ENCODE assay signal across 11 cellular contexts in genomic region chr19:58325623-58326022, GRCh38. TPM values are rescaled to one million over a fixed set of nuclear protein-coding genes. Genes with fewer than 3 reads are reported as not detected.
DNase-seq lines count a peak whose midpoint lies in the region; ATAC-seq, FAIRE-seq and TF ChIP-seq lines count a peak whose summit lies in the region.
"Had no signal": no experiment of that assay in that cellular context is flagged by ENCODE, and none has a peak within 500 bp of the region (broad histone marks: within the 10 kb centered on the region; RNA-seq: fewer than 3 reads in every experiment).

No MANE protein-coding gene starts in this region.

- CTCF ChIA-PET in K562 (lab: Yijun Ruan, JAX; ENCODE audit: low intra/inter-chr PET ratio): no interaction called here

- POLR2A ChIA-PET in K562 (lab: Yijun Ruan, JAX): interaction anchor here (0.6 to 2.2 kb wide), 4 partner anchors 17 to 1974 kb away, joined by 3 to 9 read pairs (median 6); no protein-coding TSS in a partner anchor

- H3K9me2 ChIP-seq in DOHH2 (replicated peaks; ENCODE audit: control insufficient read depth, low read length) (no peaks in the 10 kb centered on the region), Karpas-422 (replicated peaks; ENCODE audit: insufficient read depth, low read length) (no peaks in the 10 kb centered on the region)

- peaks cover 2% of the 10 kb centered on the region for H3K9me1 ChIP-seq in K562 (ENCODE audit: control insufficient read depth, insufficient read depth, low read length)

- H3K79me2 ChIP-seq in DOHH2 (ENCODE audit: control insufficient read depth, low read length): peaks cover 13% of the 10 kb centered on the region
- peaks cover 82% of the 10 kb centered on the region for H3K79me2 ChIP-seq in Karpas-422 (ENCODE audit: low read length)
- H3K79me2 ChIP-seq in K562 (ENCODE audit: control insufficient read depth, insufficient read depth, low read length): peaks cover 46% of the 10 kb centered on the region

- no peaks in the 10 kb centered on the region for H3K27me3 ChIP-seq in DOHH2 (ENCODE audit: control insufficient read depth, low read length)
- no peaks in the 10 kb centered on the region for H3K27me3 ChIP-seq in Karpas-422 (ENCODE audit: low read length)
- H3K27me3 ChIP-seq in K562 (ENCODE audit: control insufficient read depth in 2 of 2, insufficient read depth in 2 of 2, low read length in 2 of 2): no peaks in the 10 kb centered on the region
- H3K27me3 ChIP-seq in muscle layer of duodenum (ENCODE audit: low read depth, low read length): no peaks in the 10 kb centered on the region
- H3K27me3 ChIP-seq: gastroesophageal sphincter had no signal

- H3K9ac ChIP-seq in Karpas-422 (ENCODE audit: low read length) (peak overlapping the region; percentile 81), K562 (ENCODE audit: insufficient read depth in 1 of 2, low read depth in 2 of 2, low read length in 2 of 2) (peak overlapping the region; percentile 57 to 92; a peak in 3 of 4 replicates)

- in situ Hi-C loops in K562 (cut with MboI): no loop called here

- H3K36me3 ChIP-seq in DOHH2 (ENCODE audit: control insufficient read depth, low read length) (peaks cover 5% of the 10 kb centered on the region; the same call in 1 of the 2 replicates), Karpas-422 (ENCODE audit: insufficient read depth, low read length) (no peaks in the 10 kb centered on the region), K562 (ENCODE audit: control insufficient read depth, insufficient read depth, low read length) (no peaks in the 10 kb centered on the region; the same call in 2 of the 3 replicates), muscle layer of duodenum (ENCODE audit: control insufficient read depth in 1 of 2, insufficient read depth in 2 of 2, low read length in 2 of 2) (peaks cover 0 to 2% of the 10 kb centered on the region in 2 donors)

- TF ChIP-seq CTCF in DOHH2 (IDR thresholded peaks at IDR 0.05; ENCODE audit: low read depth, low read length, poor library complexity, severe bottlenecking) (no peak), K562 (IDR thresholded peaks at IDR 0.05 in 2 of 3, conservative IDR thresholded peaks at IDR 0.05 in 1 of 3; ENCODE audit: insufficient read depth in 2 of 3, low read depth in 1 of 3, low read length in 3 of 3) (no peak)

- peak overlapping the region; percentile 90 for H3K4me2 ChIP-seq in DOHH2 (ENCODE audit: low read length)
- H3K4me2 ChIP-seq in Karpas-422 (ENCODE audit: low read depth, low read length, poor library complexity, severe bottlenecking): peak overlapping the region; percentile 76
- H3K4me2 ChIP-seq in K562 (ENCODE audit: insufficient read depth, low read length): peak overlapping the region; percentile 100

- H3K4me3 ChIP-seq in DOHH2 (ENCODE audit: low read length) (peak overlapping the region; percentile 95), Karpas-422 (ENCODE audit: low read length) (peak overlapping the region; percentile 82), K562 (peak overlapping the region; percentile 98), muscle layer of duodenum (ENCODE audit: low read depth in 1 of 2, low read length in 2 of 2) (peak overlapping the region; percentile 84 to 98)

- intact Hi-C loops in K562 (cut with micrococcal nuclease): loop anchor here (1.0 to 5.0 kb wide), 6 partner anchors 20 to 194 kb away; partner anchors contain the start of genes ERVK3-1, ZBTB45, ZNF274 and ZNF446

- no peak for DNase-seq in Karpas-422
- no peak for DNase-seq in K562 (ENCODE audit: extremely low read depth in 1 of 4, low spot score in 3 of 4)
- DNase-seq in stimulated activated naive CD4-positive, alpha-beta T cell (lab: John Stamatoyannopoulos, UW): no peak
- DNase-seq in NCI-H1436 (lab: John Stamatoyannopoulos, UW): no peak
- DNase-seq in NCI-H2196 (lab: John Stamatoyannopoulos, UW; ENCODE audit: unreplicated experiment): no peak
- DNase-seq: activated naive CD4-positive, alpha-beta T cell treated with Interleukin-2 at 50 U/mL for 16 hours had no signal

- no TSS peak for BruUV-seq in K562 (replicated peaks; lab: Mats Ljungman, UMichigan)

- no peak for TF ChIP-seq RAD21 in K562 (CRISPR knock-in tag; conservative IDR thresholded peaks at IDR 0.05 in 1 of 2, IDR thresholded peaks at IDR 0.05 in 1 of 2)

- no peaks in the 10 kb centered on the region for H4K20me1 ChIP-seq in DOHH2 (ENCODE audit: control insufficient read depth, insufficient read depth, low read depth, low read length)
- H4K20me1 ChIP-seq in Karpas-422 (ENCODE audit: insufficient read depth, low read depth, low read length): no peaks in the 10 kb centered on the region
- H4K20me1 ChIP-seq in K562 (replicated peaks; ENCODE audit: control insufficient read depth, insufficient read depth, low read length): peaks cover 4% of the 10 kb centered on the region; the same call in 1 of the 2 replicates

- TF ChIP-seq EP300 in K562 (IDR thresholded peaks at IDR 0.05; ENCODE audit: low read length): no peak

- TF ChIP-seq POLR2A in K562 (conservative IDR thresholded peaks at IDR 0.05): no peak

- 44% methylated on average over 5 of the region's 5 CpGs for WGBS in K562 (ENCODE audit: insufficient coverage, low coverage, missing lambda C conversion rate)

- H3K27ac ChIP-seq in DOHH2 (ENCODE audit: low read depth, low read length) (no peak overlapping the region), Karpas-422 (ENCODE audit: low read length) (no peak overlapping the region), K562 (ENCODE audit: extremely low read depth, low read depth, low read length) (no peak overlapping the region; the same call in 2 of the 3 replicates), muscle layer of duodenum (ENCODE audit: low read length) (no peak overlapping the region)

- no peak for FAIRE-seq in K562 (lab: Jason Lieb, UNC)

- no peak overlapping the region for H2AFZ ChIP-seq in Karpas-422 (ENCODE audit: low read length)
- no peak overlapping the region for H2AFZ ChIP-seq in K562 (ENCODE audit: low read depth, low read length)

- peaks cover 17% of the 10 kb centered on the region for H3K4me1 ChIP-seq in DOHH2 (ENCODE audit: control insufficient read depth, low read length)
- H3K4me1 ChIP-seq in Karpas-422 (ENCODE audit: low read length): peaks cover 25% of the 10 kb centered on the region
- peaks cover 20 to 21% of the 10 kb centered on the region in 2 experiments; a peak in 4 of 5 replicates for H3K4me1 ChIP-seq in K562 (replicated peaks in 1 of 2; ENCODE audit: control insufficient read depth in 2 of 2, insufficient read depth in 2 of 2, low read length in 2 of 2)
- peaks cover 6 to 22% of the 10 kb centered on the region in 2 donors for H3K4me1 ChIP-seq in muscle layer of duodenum (ENCODE audit: control insufficient read depth in 1 of 2, insufficient read depth in 2 of 2, low read length in 2 of 2)

- H3F3A ChIP-seq in DOHH2 (ENCODE audit: control insufficient read depth, insufficient read depth): no peaks in the 10 kb centered on the region

- no peak for ATAC-seq in K562
- no peak for ATAC-seq in GM18870 (IDR thresholded peaks at IDR 0.05; ENCODE audit: unreplicated experiment)
- ATAC-seq: gastroesophageal sphincter; stimulated activated memory B cell treated with anti-CD40 and anti-IgM and Interleukin-4, amounts not matched to agents 10 μg/mL and 1 μg/mL and 100 μg/mL, for 72 hours had no signal

- H3K9me3 ChIP-seq in DOHH2 (ENCODE audit: control insufficient read depth, insufficient read depth, low read length) (no peaks in the 10 kb centered on the region), Karpas-422 (ENCODE audit: low read length) (no peaks in the 10 kb centered on the region), K562 (replicated peaks; ENCODE audit: control insufficient read depth, insufficient read depth, low read depth, low read length) (no peaks in the 10 kb centered on the region), muscle layer of duodenum (ENCODE audit: control insufficient read depth in 1 of 2, low read length in 2 of 2) (no peaks in the 10 kb centered on the region)
- H3K9me3 ChIP-seq: gastroesophageal sphincter had no signal

RNA-seq across cellular contexts. Expression of gene ZSCAN22, which starts 1.2 kb away (rescaled TPM):
- total RNA-seq in Karpas-422 (2014; rRNA removed; shearing (Covaris generic); ENCODE audit: low replicate concordance): 5.1 and 5.3 TPM in 2 replicates
- 8.8 and 18.4 TPM in 2 replicates for total RNA-seq in K562 (2011; cell fraction: chromatin; rRNA removed; ENCODE audit: low replicate concordance)
- 11.1 and 14.3 TPM in 2 replicates for total RNA-seq in K562 (2011; cell fraction: nucleolus; rRNA removed)
- 13.6 and 15.6 TPM in 2 replicates for total RNA-seq in K562 (2011; cell fraction: nucleoplasm; rRNA removed)
- total RNA-seq in K562 (2014; rRNA removed) (2.6 and 3.0 TPM in 2 replicates), K562 (2014; rRNA removed; fragmentation: Illumina TruSeq; extraction: Trizol) (3.0 and 3.1 TPM in 2 replicates), K562 (2015; rRNA removed; fragmentation: Illumina TruSeq; extraction: Trizol) (4.0 and 4.1 TPM in 2 replicates), K562 (2021) (5.3 and 5.4 TPM in 2 replicates)
- polyA plus RNA-seq in K562 (2011; rRNA removed) (4.8 and 5.7 TPM in 2 replicates), K562 (2014; fragmentation: Illumina TruSeq; extraction: Trizol) (3.0 and 3.2 TPM in 2 replicates), K562 (2014; fragmentation: Nextera tagmentation; extraction: Ambion mirVana) (1 to 10 TPM in 1 of 2 experiments, under 1 TPM in 1; 0.98 to 1.9 TPM), K562 (2014; rRNA removed) (2.5 and 2.7 TPM in 2 replicates)
- polyA plus RNA-seq in K562 (2011; cell fraction: cytosol; rRNA removed): 6.2 TPM in 2 replicates
- polyA plus RNA-seq in K562 (2011; cell fraction: nucleus; rRNA removed): 5.1 and 5.3 TPM in 2 replicates
- polyA plus RNA-seq in K562 (2012): 1.8 and 2.5 TPM in 2 replicates
- polyA minus RNA-seq in K562 (2011; rRNA and poly(A)+ RNA removed): 8.5 and 10.1 TPM in 2 replicates
- 3.3 and 4.2 TPM in 2 replicates for polyA minus RNA-seq in K562 (2011; cell fraction: cytosol; rRNA and poly(A)+ RNA removed)
- 4.4 and 6.1 TPM in 2 replicates for polyA minus RNA-seq in K562 (2011; cell fraction: nucleus; rRNA and poly(A)+ RNA removed)

RNA-seq across cellular contexts. Expression of gene ERVK3-1, which starts 20.4 kb away (rescaled TPM):
- total RNA-seq in Karpas-422 (2014; rRNA removed; shearing (Covaris generic); ENCODE audit: low replicate concordance): 94.2 and 129 TPM in 2 replicates
- 81.2 and 112 TPM in 2 replicates for total RNA-seq in K562 (2011; cell fraction: chromatin; rRNA removed; ENCODE audit: low replicate concordance)
- total RNA-seq in K562 (2011; cell fraction: nucleolus; rRNA removed): 58.4 and 68.7 TPM in 2 replicates
- total RNA-seq in K562 (2011; cell fraction: nucleoplasm; rRNA removed): 96.3 and 156 TPM in 2 replicates
- 114 and 130 TPM in 2 replicates for total RNA-seq in K562 (2014; rRNA removed)
- total RNA-seq in K562 (2014; rRNA removed; fragmentation: Illumina TruSeq; extraction: Trizol): 111 and 114 TPM in 2 replicates
- total RNA-seq in K562 (2015; rRNA removed; fragmentation: Illumina TruSeq; extraction: Trizol): 123 and 136 TPM in 2 replicates
- 84.5 and 90.3 TPM in 2 replicates for total RNA-seq in K562 (2021)
- polyA plus RNA-seq in K562 (2011; rRNA removed): 66.9 and 87.6 TPM in 2 replicates
- polyA plus RNA-seq in K562 (2011; cell fraction: cytosol; rRNA removed): 48.8 and 49.6 TPM in 2 replicates
- 180 and 251 TPM in 2 replicates for polyA plus RNA-seq in K562 (2011; cell fraction: nucleus; rRNA removed)
- polyA plus RNA-seq in K562 (2012): 76.9 and 94.1 TPM in 2 replicates
- 136 and 153 TPM in 2 replicates for polyA plus RNA-seq in K562 (2014; fragmentation: Illumina TruSeq; extraction: Trizol)
- polyA plus RNA-seq in K562 (2014; fragmentation: Nextera tagmentation; extraction: Ambion mirVana): 100 to 1,000 TPM; 261 to 299 TPM
- 109 and 119 TPM in 2 replicates for polyA plus RNA-seq in K562 (2014; rRNA removed)
- polyA minus RNA-seq in K562 (2011; rRNA and poly(A)+ RNA removed): 61.6 and 69.6 TPM in 2 replicates
- polyA minus RNA-seq in K562 (2011; cell fraction: cytosol; rRNA and poly(A)+ RNA removed): 21.6 and 23.1 TPM in 2 replicates
- 105 and 140 TPM in 2 replicates for polyA minus RNA-seq in K562 (2011; cell fraction: nucleus; rRNA and poly(A)+ RNA removed)

RNA-seq across cellular contexts. Expression of gene A1BG, which starts 27.7 kb away (rescaled TPM):
- 52.9 and 85.4 TPM in 2 replicates for total RNA-seq in Karpas-422 (2014; rRNA removed; shearing (Covaris generic); ENCODE audit: low replicate concordance)
- 2.7 and 6.5 TPM in 2 replicates for total RNA-seq in K562 (2011; cell fraction: chromatin; rRNA removed; ENCODE audit: low replicate concordance)
- 3.0 and 4.8 TPM in 2 replicates for total RNA-seq in K562 (2011; cell fraction: nucleolus; rRNA removed)
- 4.9 and 5.3 TPM in 2 replicates for total RNA-seq in K562 (2011; cell fraction: nucleoplasm; rRNA removed)
- total RNA-seq in K562 (2014; rRNA removed): 19.8 and 24.6 TPM in 2 replicates
- total RNA-seq in K562 (2014; rRNA removed; fragmentation: Illumina TruSeq; extraction: Trizol): 0.76 and 0.96 TPM in 2 replicates
- 3.1 and 3.6 TPM in 2 replicates for total RNA-seq in K562 (2015; rRNA removed; fragmentation: Illumina TruSeq; extraction: Trizol)
- 11.8 and 12.1 TPM in 2 replicates for total RNA-seq in K562 (2021)
- polyA plus RNA-seq in K562 (2011; rRNA removed): 2.6 and 5.7 TPM in 2 replicates
- polyA plus RNA-seq in K562 (2011; cell fraction: cytosol; rRNA removed): 14.5 and 55.0 TPM in 2 replicates
- 4.9 and 5.4 TPM in 2 replicates for polyA plus RNA-seq in K562 (2011; cell fraction: nucleus; rRNA removed)
- 12.0 and 15.2 TPM in 2 replicates for polyA plus RNA-seq in K562 (2012)
- polyA plus RNA-seq in K562 (2014; fragmentation: Illumina TruSeq; extraction: Trizol): 0.10 and 1.5 TPM in 2 replicates
- 1 to 10 TPM; 1.2 to 2.4 TPM for polyA plus RNA-seq in K562 (2014; fragmentation: Nextera tagmentation; extraction: Ambion mirVana)
- 14.0 and 15.9 TPM in 2 replicates for polyA plus RNA-seq in K562 (2014; rRNA removed)
- polyA minus RNA-seq in K562 (2011; rRNA and poly(A)+ RNA removed): 0.51 and 0.56 TPM in 2 replicates
- 0.48 and 3.5 TPM in 2 replicates for polyA minus RNA-seq in K562 (2011; cell fraction: cytosol; rRNA and poly(A)+ RNA removed)
- 1.3 and 1.6 TPM in 2 replicates for polyA minus RNA-seq in K562 (2011; cell fraction: nucleus; rRNA and poly(A)+ RNA removed)

RNA-seq across cellular contexts. Expression of gene ZNF497, which starts 36.9 kb away (rescaled TPM):
- 1.1 and 3.0 TPM in 2 replicates for total RNA-seq in Karpas-422 (2014; rRNA removed; shearing (Covaris generic); ENCODE audit: low replicate concordance)
- 4.1 and 7.1 TPM in 2 replicates for total RNA-seq in K562 (2011; cell fraction: chromatin; rRNA removed; ENCODE audit: low replicate concordance)
- 3.7 and 6.0 TPM in 2 replicates for total RNA-seq in K562 (2011; cell fraction: nucleolus; rRNA removed)
- 1.8 and 2.1 TPM in 2 replicates for total RNA-seq in K562 (2011; cell fraction: nucleoplasm; rRNA removed)
- total RNA-seq in K562 (2014; rRNA removed): 0.45 and 0.98 TPM in 2 replicates
- total RNA-seq in K562 (2014; rRNA removed; fragmentation: Illumina TruSeq; extraction: Trizol): 0.22 and 0.29 TPM in 2 replicates
- total RNA-seq in K562 (2015; rRNA removed; fragmentation: Illumina TruSeq; extraction: Trizol): 0.43 and 0.57 TPM in 2 replicates
- total RNA-seq in K562 (2021): 0.89 and 0.96 TPM in 2 replicates
- 0.96 and 0.98 TPM in 2 replicates for polyA plus RNA-seq in K562 (2011; rRNA removed)
- polyA plus RNA-seq in K562 (2011; cell fraction: cytosol; rRNA removed): 0.81 and 2.7 TPM in 2 replicates
- 3.2 and 8.8 TPM in 2 replicates for polyA plus RNA-seq in K562 (2011; cell fraction: nucleus; rRNA removed)
- polyA plus RNA-seq in K562 (2012): 1.0 and 2.0 TPM in 2 replicates
- 0.24 and 0.36 TPM in 2 replicates for polyA plus RNA-seq in K562 (2014; fragmentation: Illumina TruSeq; extraction: Trizol)
- polyA plus RNA-seq in K562 (2014; fragmentation: Nextera tagmentation; extraction: Ambion mirVana): under 1 TPM in 1 of 2 experiments, not detected in 1; 0.06 TPM
- polyA plus RNA-seq in K562 (2014; rRNA removed): 0.56 and 0.63 TPM in 2 replicates
- 0.74 and 0.93 TPM in 2 replicates for polyA minus RNA-seq in K562 (2011; rRNA and poly(A)+ RNA removed)
- 0.57 and 0.82 TPM in 2 replicates for polyA minus RNA-seq in K562 (2011; cell fraction: cytosol; rRNA and poly(A)+ RNA removed)
- polyA minus RNA-seq in K562 (2011; cell fraction: nucleus; rRNA and poly(A)+ RNA removed): 1.5 and 2.1 TPM in 2 replicates

RNA-seq across cellular contexts. Expression of gene ZNF8, which starts 46.9 kb away (rescaled TPM):
- total RNA-seq in Karpas-422 (2014; rRNA removed; shearing (Covaris generic); ENCODE audit: low replicate concordance): 14.8 and 16.9 TPM in 2 replicates
- total RNA-seq in K562 (2011; cell fraction: chromatin; rRNA removed; ENCODE audit: low replicate concordance): 22.6 and 25.3 TPM in 2 replicates
- total RNA-seq in K562 (2011; cell fraction: nucleolus; rRNA removed): 15.4 and 17.0 TPM in 2 replicates
- total RNA-seq in K562 (2011; cell fraction: nucleoplasm; rRNA removed): 21.6 and 29.5 TPM in 2 replicates
- total RNA-seq in K562 (2014; rRNA removed) (5.4 and 6.4 TPM in 2 replicates), K562 (2014; rRNA removed; fragmentation: Illumina TruSeq; extraction: Trizol) (5.4 and 5.6 TPM in 2 replicates), K562 (2015; rRNA removed; fragmentation: Illumina TruSeq; extraction: Trizol) (5.6 and 5.8 TPM in 2 replicates), K562 (2021) (7.0 and 7.7 TPM in 2 replicates)
- polyA plus RNA-seq in K562 (2011; rRNA removed) (4.7 and 6.4 TPM in 2 replicates), K562 (2014; fragmentation: Illumina TruSeq; extraction: Trizol) (3.1 and 3.2 TPM in 2 replicates), K562 (2014; fragmentation: Nextera tagmentation; extraction: Ambion mirVana) (1 to 10 TPM in 1 of 2 experiments, under 1 TPM in 1; 0.71 to 1.0 TPM), K562 (2014; rRNA removed) (3.7 and 3.8 TPM in 2 replicates)
- 4.2 and 6.3 TPM in 2 replicates for polyA plus RNA-seq in K562 (2011; cell fraction: cytosol; rRNA removed)
- polyA plus RNA-seq in K562 (2011; cell fraction: nucleus; rRNA removed): 12.4 and 13.1 TPM in 2 replicates
- polyA plus RNA-seq in K562 (2012): 1.3 and 1.5 TPM in 2 replicates
- 10.6 and 11.6 TPM in 2 replicates for polyA minus RNA-seq in K562 (2011; rRNA and poly(A)+ RNA removed)
- polyA minus RNA-seq in K562 (2011; cell fraction: cytosol; rRNA and poly(A)+ RNA removed): 7.4 and 9.4 TPM in 2 replicates
- polyA minus RNA-seq in K562 (2011; cell fraction: nucleus; rRNA and poly(A)+ RNA removed): 3.9 and 6.4 TPM in 2 replicates
